ENCODE assay signal across 14 cellular contexts in the genomic region with DNA sequence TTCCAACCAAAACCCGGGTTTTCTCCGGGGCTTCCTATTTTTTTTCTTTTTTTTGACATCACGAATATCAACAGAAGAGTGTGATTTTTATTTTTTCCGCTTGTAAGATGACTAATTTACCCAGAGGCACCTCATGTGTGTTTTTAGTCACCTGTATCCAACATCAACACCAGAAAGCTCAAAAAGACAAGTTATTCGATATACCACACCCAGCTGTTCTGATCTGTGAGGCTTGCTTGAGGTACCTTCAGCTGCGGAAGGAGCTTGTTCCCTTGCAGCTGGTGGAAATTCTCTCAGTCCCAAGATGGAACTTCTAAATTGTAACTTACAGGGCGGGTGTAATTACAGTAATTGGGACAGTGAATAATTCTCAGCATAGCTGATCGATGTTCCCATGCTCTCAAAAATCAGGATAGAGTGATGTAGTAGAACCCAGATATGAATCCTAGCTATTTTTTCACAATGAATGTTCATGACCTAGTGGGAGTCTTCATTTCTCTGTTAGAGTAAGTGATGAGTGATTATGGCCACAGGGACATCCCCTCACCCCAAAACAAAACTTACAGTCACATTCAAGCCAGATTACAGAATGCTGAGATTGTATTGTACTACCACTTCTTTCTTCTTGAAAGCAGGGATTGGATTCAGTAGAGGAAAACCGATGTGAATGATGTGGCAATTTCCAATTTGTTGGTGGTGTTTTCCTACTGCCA.
DNase-seq lines count a peak whose midpoint lies in the region; ATAC-seq lines count a peak whose summit lies in the region.
"Had no signal": no experiment of that assay in that cellular context is flagged by ENCODE, and none has a peak within 500 bp of the region (broad histone marks: within the 10 kb centered on the region; RNA-seq: fewer than 3 reads in every experiment).

No MANE protein-coding gene starts in this region.

- H3K27ac Mint-ChIP-seq in activated naive CD4-positive, alpha-beta T cell treated with anti-CD3 and anti-CD28 coated beads, Interleukin-2, amount 50 U/mL, for 72 hours = no peak overlapping the region
- H3K27ac Mint-ChIP-seq: B cell; CD4-positive, CD25-positive, alpha-beta regulatory T cell; CD8-positive, alpha-beta T cell had no signal

- DNase-seq in NCI-H2171 treated with DMSO at 0.1 percent for 48 hours (lab: John Stamatoyannopoulos, UW) (peak; percentile 18), NCI-H2171 (lab: John Stamatoyannopoulos, UW) (no peak), NCI-H748 (lab: John Stamatoyannopoulos, UW; ENCODE audit: unreplicated experiment) (no peak)
- no peak for DNase-seq in activated naive CD4-positive, alpha-beta T cell treated with anti-CD3 and anti-CD28 coated beads, Interleukin-2, amount 50 U/mL, for 72 hours (ENCODE audit: low spot score in 2 of 2)
- DNase-seq in activated naive CD4-positive, alpha-beta T cell treated with anti-CD3 and anti-CD28 coated beads, Interleukin-2, amount 50 U/mL, for 16 hours = no peak
- DNase-seq in activated CD4-positive, CD25-positive, alpha-beta regulatory T cell treated with anti-CD3 and anti-CD28 coated beads, Interleukin-2, amount 50 U/mL, for 72 hours = no peak
- DNase-seq: Caco-2; CD4-positive, CD25-positive, alpha-beta regulatory T cell; CD8-positive, alpha-beta T cell; DMS153; DND-41; GOT3 had no signal

- no peaks in the 10 kb centered on the region for H3K36me3 Mint-ChIP-seq in activated naive CD4-positive, alpha-beta T cell treated with anti-CD3 and anti-CD28 coated beads, Interleukin-2, amount 50 U/mL, for 72 hours
- H3K36me3 Mint-ChIP-seq: CD4-positive, CD25-positive, alpha-beta regulatory T cell; CD8-positive, alpha-beta T cell had no signal

- no peaks in the 10 kb centered on the region for H3K9me3 Mint-ChIP-seq in activated naive CD4-positive, alpha-beta T cell treated with anti-CD3 and anti-CD28 coated beads, Interleukin-2, amount 50 U/mL, for 72 hours
- H3K9me3 Mint-ChIP-seq: CD8-positive, alpha-beta T cell had no signal

- ATAC-seq in activated naive CD4-positive, alpha-beta T cell treated with anti-CD3 and anti-CD28 coated beads, Interleukin-2, amount 50 U/mL, for 72 hours = peak; percentile 39 to 92
- ATAC-seq in esophagus mucosa = peak; percentile 58
- ATAC-seq: CD8-positive, alpha-beta T cell had no signal
